11 cellular contexts compared by ENCODE assay signal in the genomic region with DNA sequence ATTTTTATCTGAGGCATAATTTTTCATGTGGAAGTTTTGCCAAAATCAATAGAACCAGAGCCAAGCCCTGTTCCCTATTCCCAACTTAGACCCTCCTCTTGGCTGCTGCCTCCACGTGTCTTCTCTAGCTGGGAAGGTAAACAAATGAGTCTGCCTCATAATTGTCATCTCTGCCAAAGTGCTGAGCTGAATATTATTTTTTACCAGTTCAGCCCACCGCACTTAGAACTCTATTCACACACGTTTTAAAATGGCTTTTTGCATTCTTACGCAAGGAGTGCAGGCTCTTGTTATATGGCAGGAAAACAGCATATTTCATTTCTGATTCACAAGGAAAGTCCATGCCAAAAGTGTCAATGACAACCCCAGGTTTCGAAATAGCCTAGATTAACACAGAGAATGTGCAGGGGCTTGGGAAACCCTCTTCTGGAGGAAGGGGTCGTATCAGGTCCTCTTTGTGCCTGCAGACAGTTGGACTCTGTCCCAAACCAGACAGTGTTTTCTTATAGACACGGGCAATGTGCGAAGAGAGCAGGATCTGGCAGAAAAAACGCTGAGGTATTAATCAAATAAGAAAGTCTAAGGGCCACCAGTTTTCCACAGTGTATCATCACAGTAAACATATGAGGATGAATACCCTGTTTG.
DNase-seq lines count a peak whose midpoint lies in the region; ATAC-seq and TF ChIP-seq lines count a peak whose summit lies in the region.
"Had no signal": no experiment of that assay in that cellular context is flagged by ENCODE, and none has a peak within 500 bp of the region (broad histone marks: within the 10 kb centered on the region; RNA-seq: fewer than 3 reads in every experiment).

No MANE protein-coding gene starts in this region.

- no peak overlapping the region for H3K27ac ChIP-seq in HEK293 (ENCODE audit: extremely low read depth, low read depth, low read length)
- peak overlapping the region in 1 of 4 donors; percentile 62 for H3K27ac ChIP-seq in gastroesophageal sphincter
- H3K27ac ChIP-seq: PC-9 had no signal

- no peaks in the 10 kb centered on the region for H3K9me3 Mint-ChIP-seq in activated T-cell treated with anti-CD3 and anti-CD28 coated beads, Interleukin-2, amount 50 U/mL, for 72 hours
- no peaks in the 10 kb centered on the region for H3K9me3 Mint-ChIP-seq in activated CD8-positive, alpha-beta T cell treated with anti-CD3 and anti-CD28 coated beads for 36 hours
- H3K9me3 Mint-ChIP-seq: CD8-positive, alpha-beta T cell; stimulated activated memory B cell treated with anti-CD40 and anti-IgM and Interleukin-4, amounts not matched to agents 10 μg/mL and 1 μg/mL and 100 μg/mL, for 72 hours had no signal

- H3K4me1 ChIP-seq in HEK293 (ENCODE audit: control insufficient read depth, insufficient read depth, low read length) (peaks cover 12% of the 10 kb centered on the region), adipocyte (ENCODE audit: control insufficient read depth, insufficient read depth, low read length) (peaks cover 45% of the 10 kb centered on the region), gastroesophageal sphincter (peaks cover 0 to 23% (median 0%) of the 10 kb centered on the region in 3 donors)

- H3K27ac Mint-ChIP-seq in activated T-cell treated with anti-CD3 and anti-CD28 coated beads, Interleukin-2, amount 50 U/mL, for 72 hours, result no peak overlapping the region
- H3K27ac Mint-ChIP-seq in activated CD8-positive, alpha-beta T cell treated with anti-CD3 and anti-CD28 coated beads for 36 hours, result no peak overlapping the region
- H3K27ac Mint-ChIP-seq: CD8-positive, alpha-beta T cell; stimulated activated memory B cell treated with anti-CD40 and anti-IgM and Interleukin-4, amounts not matched to agents 10 μg/mL and 1 μg/mL and 100 μg/mL, for 72 hours had no signal

- 8 to 10% methylated on average over 9 of the region's 9 CpGs for WGBS in gastroesophageal sphincter (ENCODE audit: low coverage in 1 of 2), 2 donors

- no peak overlapping the region for H3K4me3 Mint-ChIP-seq in activated T-cell treated with anti-CD3 and anti-CD28 coated beads, Interleukin-2, amount 50 U/mL, for 72 hours
- H3K4me3 Mint-ChIP-seq in activated CD8-positive, alpha-beta T cell treated with anti-CD3 and anti-CD28 coated beads for 36 hours, result no peak overlapping the region
- H3K4me3 Mint-ChIP-seq: CD8-positive, alpha-beta T cell; stimulated activated memory B cell treated with anti-CD40 and anti-IgM and Interleukin-4, amounts not matched to agents 10 μg/mL and 1 μg/mL and 100 μg/mL, for 72 hours had no signal

- peak overlapping the region; percentile 56 for H3K9ac ChIP-seq in adipocyte (ENCODE audit: low read length)

- H3K9me3 ChIP-seq in HEK293 (ENCODE audit: control insufficient read depth, insufficient read depth, low read depth, low read length), result no peaks in the 10 kb centered on the region
- H3K9me3 ChIP-seq in adipocyte (ENCODE audit: control insufficient read depth, low read length), result no peaks in the 10 kb centered on the region
- no peaks in the 10 kb centered on the region for H3K9me3 ChIP-seq in gastroesophageal sphincter

- peak; percentile 11 for DNase-seq in adipocyte (ENCODE audit: low read depth)
- peak; percentile 65 for DNase-seq in renal cortical epithelial cell (ENCODE audit: low read depth)
- DNase-seq in HuH-7.5 (ENCODE audit: low spot score), result no peak
- DNase-seq in NCI-H146 (lab: John Stamatoyannopoulos, UW), result no peak
- no peak for DNase-seq in activated T-cell treated with anti-CD3 and anti-CD28 coated beads, Interleukin-2, amount 50 U/mL, for 72 hours
- DNase-seq in activated CD8-positive, alpha-beta T cell treated with anti-CD3 and anti-CD28 coated beads for 36 hours, result no peak
- DNase-seq: PC-9 had no signal

- H3K36me3 Mint-ChIP-seq in activated T-cell treated with anti-CD3 and anti-CD28 coated beads, Interleukin-2, amount 50 U/mL, for 72 hours (ENCODE audit: insufficient read depth in 2 of 2), result no peaks in the 10 kb centered on the region
- H3K36me3 Mint-ChIP-seq in activated CD8-positive, alpha-beta T cell treated with anti-CD3 and anti-CD28 coated beads for 36 hours (ENCODE audit: low read depth), result no peaks in the 10 kb centered on the region
- H3K36me3 Mint-ChIP-seq: CD8-positive, alpha-beta T cell; stimulated activated memory B cell treated with anti-CD40 and anti-IgM and Interleukin-4, amounts not matched to agents 10 μg/mL and 1 μg/mL and 100 μg/mL, for 72 hours had no signal

- H3K4me3 ChIP-seq in HEK293 (ENCODE audit: low read depth, low read length) (no peak overlapping the region), adipocyte (ENCODE audit: low read length) (peak overlapping the region; percentile 22), gastroesophageal sphincter (no peak overlapping the region)
- H3K4me3 ChIP-seq: PC-9 had no signal

- H3K4me1 Mint-ChIP-seq in activated T-cell treated with anti-CD3 and anti-CD28 coated beads, Interleukin-2, amount 50 U/mL, for 72 hours (ENCODE audit: low read depth), result no peaks in the 10 kb centered on the region
- peaks cover 8% of the 10 kb centered on the region for H3K4me1 Mint-ChIP-seq in activated CD8-positive, alpha-beta T cell treated with anti-CD3 and anti-CD28 coated beads for 36 hours (ENCODE audit: low read depth)
- H3K4me1 Mint-ChIP-seq: stimulated activated memory B cell treated with anti-CD40 and anti-IgM and Interleukin-4, amounts not matched to agents 10 μg/mL and 1 μg/mL and 100 μg/mL, for 72 hours had no signal

- intact Hi-C loops in activated CD8-positive, alpha-beta T cell treated with anti-CD3 and anti-CD28 coated beads for 36 hours (cut with micrococcal nuclease), result no loop called here

- peak; percentile 93 for ATAC-seq in gastroesophageal sphincter
- no peak for ATAC-seq in activated T-cell treated with anti-CD3 and anti-CD28 coated beads, Interleukin-2, amount 50 U/mL, for 72 hours (replicated peaks in 1 of 2)
- no peak for ATAC-seq in activated CD8-positive, alpha-beta T cell treated with anti-CD3 and anti-CD28 coated beads for 36 hours
- ATAC-seq: CD8-positive, alpha-beta T cell; stimulated activated memory B cell treated with anti-CD40 and anti-IgM and Interleukin-4, amounts not matched to agents 10 μg/mL and 1 μg/mL and 100 μg/mL, for 72 hours had no signal

- no peaks in the 10 kb centered on the region for H3K27me3 ChIP-seq in adipocyte (replicated peaks; ENCODE audit: control insufficient read depth, insufficient read depth, low read length)
- H3K27me3 ChIP-seq in gastroesophageal sphincter, result no peaks in the 10 kb centered on the region

- POLR2A ChIA-PET in HEK293 (lab: Yijun Ruan, JAX), result no interaction called here
- POLR2A ChIA-PET in activated CD8-positive, alpha-beta T cell treated with anti-CD3 and anti-CD28 coated beads for 36 hours (lab: Charles Lee), result no interaction called here

- H3K36me3 ChIP-seq in HEK293 (ENCODE audit: control insufficient read depth in 2 of 2, insufficient read depth in 1 of 2, low read length in 2 of 2) (no peaks in the 10 kb centered on the region), adipocyte (ENCODE audit: control insufficient read depth, insufficient read depth, low read length, severe bottlenecking) (no peaks in the 10 kb centered on the region), gastroesophageal sphincter (no peaks in the 10 kb centered on the region)

- CTCF ChIA-PET in HEK293 (lab: Yijun Ruan, JAX), result no interaction called here
- CTCF ChIA-PET in activated CD8-positive, alpha-beta T cell treated with anti-CD3 and anti-CD28 coated beads for 36 hours (lab: Charles Lee), result no interaction called here

- TF ChIP-seq POLR2A in gastroesophageal sphincter (IDR thresholded peaks at IDR 0.05), result no peak

- no peak for TF ChIP-seq EP300 in gastroesophageal sphincter (IDR thresholded peaks at IDR 0.05)

- no peaks in the 10 kb centered on the region for H3K27me3 Mint-ChIP-seq in activated T-cell treated with anti-CD3 and anti-CD28 coated beads, Interleukin-2, amount 50 U/mL, for 72 hours (ENCODE audit: low read depth)
- no peaks in the 10 kb centered on the region for H3K27me3 Mint-ChIP-seq in activated CD8-positive, alpha-beta T cell treated with anti-CD3 and anti-CD28 coated beads for 36 hours
- H3K27me3 Mint-ChIP-seq: stimulated activated memory B cell treated with anti-CD40 and anti-IgM and Interleukin-4, amounts not matched to agents 10 μg/mL and 1 μg/mL and 100 μg/mL, for 72 hours had no signal

- TF ChIP-seq CTCF in HEK293 (tag by site-specific recombination; IDR thresholded peaks at IDR 0.05) (no peak), gastroesophageal sphincter (IDR thresholded peaks at IDR 0.05) (no peak)
- TF ChIP-seq CTCF in activated CD8-positive, alpha-beta T cell treated with anti-CD3 and anti-CD28 coated beads for 36 hours (IDR thresholded peaks at IDR 0.05), result no peak

TF ChIP-seq in HEK293, 187 proteins besides CTCF, POLR2A, EP300 and RAD21 (continues in another document):
- TF ChIP-seq ZNF76 (tag by site-specific recombination; IDR thresholded peaks at IDR 0.05; ENCODE audit: borderline replicate concordance, low read depth) (0 out of 2 replicates have a peak, but pooled peaks have one; percentile 5), ZFP37 (tag by site-specific recombination; IDR thresholded peaks at IDR 0.05) (no peak), ZBTB8A (tag by site-specific recombination; IDR thresholded peaks at IDR 0.05) (peak; percentile 27; the same call in 1 of the 2 replicates)
- TF ChIP-seq, protein P1, sequence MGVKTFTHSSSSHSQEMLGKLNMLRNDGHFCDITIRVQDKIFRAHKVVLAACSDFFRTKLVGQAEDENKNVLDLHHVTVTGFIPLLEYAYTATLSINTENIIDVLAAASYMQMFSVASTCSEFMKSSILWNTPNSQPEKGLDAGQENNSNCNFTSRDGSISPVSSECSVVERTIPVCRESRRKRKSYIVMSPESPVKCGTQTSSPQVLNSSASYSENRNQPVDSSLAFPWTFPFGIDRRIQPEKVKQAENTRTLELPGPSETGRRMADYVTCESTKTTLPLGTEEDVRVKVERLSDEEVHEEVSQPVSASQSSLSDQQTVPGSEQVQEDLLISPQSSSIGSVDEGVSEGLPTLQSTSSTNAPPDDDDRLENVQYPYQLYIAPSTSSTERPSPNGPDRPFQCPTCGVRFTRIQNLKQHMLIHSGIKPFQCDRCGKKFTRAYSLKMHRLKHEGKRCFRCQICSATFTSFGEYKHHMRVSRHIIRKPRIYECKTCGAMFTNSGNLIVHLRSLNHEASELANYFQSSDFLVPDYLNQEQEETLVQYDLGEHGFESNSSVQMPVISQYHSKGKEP (tag by site-specific recombination; IDR thresholded peaks at IDR 0.05), result no peak

Comparison
In these comparisons a context has a peak if more than half of its experiments do, and no peak if none do; other contexts are left out.
1. DNase-seq: peak in adipocyte (single experiment) and renal cortical epithelial cell (single experiment); none in HuH-7.5 (single experiment), NCI-H146 (single experiment), activated T-cell treated with anti-CD3 and anti-CD28 coated beads, Interleukin-2, amount 50 U/mL, for 72 hours (0 of 2) and activated CD8-positive, alpha-beta T cell treated with anti-CD3 and anti-CD28 coated beads for 36 hours (single experiment).